Comparison of ENCODE assay signal across 9 cellular contexts in the genomic region with DNA sequence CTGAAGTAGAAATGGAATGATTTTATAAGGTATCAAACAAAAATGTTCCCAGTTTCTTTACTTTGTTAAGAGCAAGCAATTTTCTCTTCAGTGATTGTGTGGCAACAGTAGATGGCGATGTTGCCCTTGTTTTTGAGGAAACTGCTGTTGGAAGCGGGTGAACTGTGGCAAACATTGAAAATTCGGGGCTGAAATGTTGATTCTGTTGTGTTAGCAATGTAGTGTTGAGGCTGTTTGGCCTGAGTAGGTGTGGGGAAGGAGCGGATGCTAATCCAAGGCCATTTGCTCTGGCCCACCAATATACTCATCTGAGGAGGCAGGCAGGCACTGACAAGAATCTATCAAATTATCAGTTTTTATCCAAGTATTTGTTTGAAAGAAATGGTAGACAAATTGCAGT.
DNase-seq lines count a peak whose midpoint lies in the region; ATAC-seq and TF ChIP-seq lines count a peak whose summit lies in the region.
"Had no signal": no experiment of that assay in that cellular context is flagged by ENCODE, and none has a peak within 500 bp of the region (broad histone marks: within the 10 kb centered on the region; RNA-seq: fewer than 3 reads in every experiment).

No MANE protein-coding gene starts in this region.

- peak in 4 of 5 donors; percentile 27 to 47 (median 36) for DNase-seq in heart left ventricle
- DNase-seq in left ventricle myocardium superior: no peak
- peak; percentile 68 for DNase-seq in HFFc6
- DNase-seq in NCI-H2196 treated with DMSO at 0.1 percent for 48 hours (lab: John Stamatoyannopoulos, UW; ENCODE audit: unreplicated experiment): peak; percentile 15
- peak; percentile 27 to 44 for DNase-seq in activated CD4-positive, alpha-beta T cell treated with anti-CD3 and anti-CD28 coated beads, Interleukin-2, amount 50 U/mL, for 48 hours
- peak in 1 of 2 donors; percentile 39 for DNase-seq in foreskin keratinocyte
- peak; percentile 58 for DNase-seq in prostate gland (ENCODE audit: low spot score)

- H3K36me3 ChIP-seq in heart left ventricle (no peaks in the 10 kb centered on the region), prostate gland (no peaks in the 10 kb centered on the region)

- H3K27me3 ChIP-seq in heart left ventricle (no peaks in the 10 kb centered on the region), foreskin keratinocyte (no peaks in the 10 kb centered on the region), prostate gland (replicated peaks; ENCODE audit: insufficient read depth) (no peaks in the 10 kb centered on the region)

- TF ChIP-seq POLR2A in heart left ventricle (IDR thresholded peaks at IDR 0.05) (no peak), prostate gland (IDR thresholded peaks at IDR 0.05) (no peak)

- H3K9me3 Mint-ChIP-seq in HFFc6: no peaks in the 10 kb centered on the region
- H3K9me3 Mint-ChIP-seq in stimulated activated memory B cell treated with anti-CD40 and anti-IgM and Interleukin-4, amounts not matched to agents 10 μg/mL and 1 μg/mL and 100 μg/mL, for 72 hours: no peaks in the 10 kb centered on the region

- no peak overlapping the region for H3K4me3 ChIP-seq in heart left ventricle
- H3K4me3 ChIP-seq in prostate gland: no peak overlapping the region

- H3K27ac ChIP-seq in heart left ventricle (no peak overlapping the region), foreskin keratinocyte (no peak overlapping the region), prostate gland (no peak overlapping the region)
- H3K27ac ChIP-seq: epithelial cell of prostate had no signal

- intact Hi-C loops in heart left ventricle (cut with DNase I): loop anchor here (1.0 to 10.0 kb wide), 11 partner anchors 51 to 1559 kb away; no protein-coding TSS in a partner anchor
- intact Hi-C loops in left ventricle myocardium superior (cut with micrococcal nuclease): loop anchor here (10.0 kb wide), 1 partner anchor 631 kb away; no protein-coding TSS in a partner anchor
- intact Hi-C loops in prostate gland (cut with DNase I): loop anchor here (2.0 to 10.0 kb wide), 3 partner anchors 285 to 1551 kb away; no protein-coding TSS in a partner anchor

- WGBS in heart left ventricle, 4 donors: 6 to 10% (median 7%) methylated on average over 4 of the region's 4 CpGs
- WGBS in prostate gland: 9% methylated on average over 4 of the region's 4 CpGs

- ATAC-seq in heart left ventricle (peak in 2 of 4 donors; percentile 4 to 41), left ventricle myocardium superior (no peak), foreskin keratinocyte (peak; percentile 38)
- no peak for ATAC-seq in stimulated activated memory B cell treated with anti-CD40 and anti-IgM and Interleukin-4, amounts not matched to agents 10 μg/mL and 1 μg/mL and 100 μg/mL, for 72 hours

- H3K4me1 ChIP-seq in heart left ventricle (peaks cover 0 to 11% (median 3%) of the 10 kb centered on the region in 12 donors), foreskin keratinocyte (no peaks in the 10 kb centered on the region), prostate gland (replicated peaks) (no peaks in the 10 kb centered on the region)

- TF ChIP-seq CTCF in heart left ventricle (IDR thresholded peaks at IDR 0.05): peak; percentile 59 to 88 (median 77)
- peak; percentile 86 for TF ChIP-seq CTCF in HFFc6 (IDR thresholded peaks at IDR 0.05)
- peak; percentile 86 for TF ChIP-seq CTCF in foreskin keratinocyte (conservative IDR thresholded peaks at IDR 0.05)
- peak in 3 of 4 experiments; percentile 66 to 83 (median 72) for TF ChIP-seq CTCF in prostate gland (IDR thresholded peaks at IDR 0.05)

- H3K9me3 ChIP-seq in heart left ventricle (no peaks in the 10 kb centered on the region), prostate gland (no peaks in the 10 kb centered on the region)

- H3K4me1 Mint-ChIP-seq in HFFc6 (ENCODE audit: low read depth): peaks cover 17% of the 10 kb centered on the region
- no peaks in the 10 kb centered on the region for H3K4me1 Mint-ChIP-seq in stimulated activated memory B cell treated with anti-CD40 and anti-IgM and Interleukin-4, amounts not matched to agents 10 μg/mL and 1 μg/mL and 100 μg/mL, for 72 hours

- no peak overlapping the region for H3K4me3 Mint-ChIP-seq in HFFc6
- H3K4me3 Mint-ChIP-seq in stimulated activated memory B cell treated with anti-CD40 and anti-IgM and Interleukin-4, amounts not matched to agents 10 μg/mL and 1 μg/mL and 100 μg/mL, for 72 hours: no peak overlapping the region

- H3K27me3 Mint-ChIP-seq in HFFc6 (ENCODE audit: insufficient read depth): peaks cover 8% of the 10 kb centered on the region
- H3K27me3 Mint-ChIP-seq in stimulated activated memory B cell treated with anti-CD40 and anti-IgM and Interleukin-4, amounts not matched to agents 10 μg/mL and 1 μg/mL and 100 μg/mL, for 72 hours: no peaks in the 10 kb centered on the region

- H3K27ac Mint-ChIP-seq in HFFc6: no peak overlapping the region
- no peak overlapping the region for H3K27ac Mint-ChIP-seq in stimulated activated memory B cell treated with anti-CD40 and anti-IgM and Interleukin-4, amounts not matched to agents 10 μg/mL and 1 μg/mL and 100 μg/mL, for 72 hours

- no peaks in the 10 kb centered on the region for H3K36me3 Mint-ChIP-seq in HFFc6 (ENCODE audit: low read depth)
- no peaks in the 10 kb centered on the region for H3K36me3 Mint-ChIP-seq in stimulated activated memory B cell treated with anti-CD40 and anti-IgM and Interleukin-4, amounts not matched to agents 10 μg/mL and 1 μg/mL and 100 μg/mL, for 72 hours
